1 cellular context compared by ENCODE assay signal in genomic region chr11:113384551-113384950, GRCh38.
TF ChIP-seq lines count a peak whose summit lies in the region.

No MANE protein-coding gene starts in this region.

TF ChIP-seq in HEK293, 187 proteins besides CTCF, POLR2A, EP300 and RAD21 (continued from another document):
- TF ChIP-seq, protein P1, sequence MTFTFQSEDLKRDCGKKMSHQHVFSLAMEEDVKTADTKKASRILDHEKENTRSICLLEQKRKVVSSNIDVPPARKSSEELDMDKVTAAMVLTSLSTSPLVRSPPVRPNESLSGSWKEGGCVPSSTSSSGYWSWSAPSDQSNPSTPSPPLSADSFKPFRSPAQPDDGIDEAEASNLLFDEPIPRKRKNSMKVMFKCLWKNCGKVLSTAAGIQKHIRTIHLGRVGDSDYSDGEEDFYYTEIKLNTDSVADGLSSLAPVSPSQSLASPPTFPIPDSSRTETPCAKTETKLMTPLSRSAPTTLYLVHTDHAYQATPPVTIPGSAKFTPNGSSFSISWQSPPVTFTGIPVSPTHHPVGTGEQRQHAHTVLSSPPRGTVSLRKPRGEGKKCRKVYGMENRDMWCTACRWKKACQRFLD (tag by site-specific recombination; IDR thresholded peaks at IDR 0.05): no peak
- TF ChIP-seq ZNF175 (tag by site-specific recombination; IDR thresholded peaks at IDR 0.05) (no peak), ZNF600 (tag by site-specific recombination; IDR thresholded peaks at IDR 0.05) (peak; percentile 63; the same call in 1 of the 2 replicates), OSR2 (tag by site-specific recombination; IDR thresholded peaks at IDR 0.05) (peak; percentile 41), ZNF366 (tag by site-specific recombination; conservative IDR thresholded peaks at IDR 0.05) (no peak), ZNF324 (tag by site-specific recombination; IDR thresholded peaks at IDR 0.05) (no peak), PRDM1 (tag by site-specific recombination; IDR thresholded peaks at IDR 0.05) (peak; percentile 78), ZSCAN16 (tag by site-specific recombination; IDR thresholded peaks at IDR 0.05) (no peak)
- TF ChIP-seq, protein P2, sequence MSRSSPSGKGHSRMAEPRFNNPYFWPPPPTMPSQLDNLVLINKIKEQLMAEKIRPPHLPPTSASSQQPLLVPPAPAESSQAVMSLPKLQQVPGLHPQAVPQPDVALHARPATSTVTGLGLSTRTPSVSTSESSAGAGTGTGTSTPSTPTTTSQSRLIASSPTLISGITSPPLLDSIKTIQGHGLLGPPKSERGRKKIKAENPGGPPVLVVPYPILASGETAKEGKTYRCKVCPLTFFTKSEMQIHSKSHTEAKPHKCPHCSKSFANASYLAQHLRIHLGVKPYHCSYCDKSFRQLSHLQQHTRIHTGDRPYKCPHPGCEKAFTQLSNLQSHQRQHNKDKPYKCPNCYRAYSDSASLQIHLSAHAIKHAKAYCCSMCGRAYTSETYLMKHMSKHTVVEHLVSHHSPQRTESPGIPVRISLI (tag by site-specific recombination; IDR thresholded peaks at IDR 0.05): no peak
- TF ChIP-seq, protein P3, sequence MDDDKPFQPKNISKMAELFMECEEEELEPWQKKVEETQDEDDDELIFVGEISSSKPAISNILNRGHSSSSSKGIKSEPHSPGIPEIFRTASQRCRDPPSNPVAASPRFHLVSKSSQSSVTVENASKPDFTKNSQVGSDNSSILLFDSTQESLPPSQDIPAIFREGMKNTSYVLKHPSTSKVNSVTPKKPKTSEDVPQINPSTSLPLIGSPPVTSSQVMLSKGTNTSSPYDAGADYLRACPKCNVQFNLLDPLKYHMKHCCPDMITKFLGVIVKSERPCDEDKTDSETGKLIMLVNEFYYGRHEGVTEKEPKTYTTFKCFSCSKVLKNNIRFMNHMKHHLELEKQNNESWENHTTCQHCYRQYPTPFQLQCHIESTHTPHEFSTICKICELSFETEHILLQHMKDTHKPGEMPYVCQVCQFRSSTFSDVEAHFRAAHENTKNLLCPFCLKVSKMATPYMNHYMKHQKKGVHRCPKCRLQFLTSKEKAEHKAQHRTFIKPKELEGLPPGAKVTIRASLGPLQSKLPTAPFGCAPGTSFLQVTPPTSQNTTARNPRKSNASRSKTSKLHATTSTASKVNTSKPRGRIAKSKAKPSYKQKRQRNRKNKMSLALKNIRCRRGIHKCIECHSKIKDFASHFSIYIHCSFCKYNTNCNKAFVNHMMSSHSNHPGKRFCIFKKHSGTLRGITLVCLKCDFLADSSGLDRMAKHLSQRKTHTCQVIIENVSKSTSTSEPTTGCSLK (tag by site-specific recombination; IDR thresholded peaks at IDR 0.05): no peak
- TF ChIP-seq, protein P4, sequence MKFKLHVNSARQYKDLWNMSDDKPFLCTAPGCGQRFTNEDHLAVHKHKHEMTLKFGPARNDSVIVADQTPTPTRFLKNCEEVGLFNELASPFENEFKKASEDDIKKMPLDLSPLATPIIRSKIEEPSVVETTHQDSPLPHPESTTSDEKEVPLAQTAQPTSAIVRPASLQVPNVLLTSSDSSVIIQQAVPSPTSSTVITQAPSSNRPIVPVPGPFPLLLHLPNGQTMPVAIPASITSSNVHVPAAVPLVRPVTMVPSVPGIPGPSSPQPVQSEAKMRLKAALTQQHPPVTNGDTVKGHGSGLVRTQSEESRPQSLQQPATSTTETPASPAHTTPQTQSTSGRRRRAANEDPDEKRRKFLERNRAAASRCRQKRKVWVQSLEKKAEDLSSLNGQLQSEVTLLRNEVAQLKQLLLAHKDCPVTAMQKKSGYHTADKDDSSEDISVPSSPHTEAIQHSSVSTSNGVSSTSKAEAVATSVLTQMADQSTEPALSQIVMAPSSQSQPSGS (tag by site-specific recombination; IDR thresholded peaks at IDR 0.05; ENCODE audit: low read depth): no peak
